1 cellular context compared by ENCODE assay signal in the genomic region with DNA sequence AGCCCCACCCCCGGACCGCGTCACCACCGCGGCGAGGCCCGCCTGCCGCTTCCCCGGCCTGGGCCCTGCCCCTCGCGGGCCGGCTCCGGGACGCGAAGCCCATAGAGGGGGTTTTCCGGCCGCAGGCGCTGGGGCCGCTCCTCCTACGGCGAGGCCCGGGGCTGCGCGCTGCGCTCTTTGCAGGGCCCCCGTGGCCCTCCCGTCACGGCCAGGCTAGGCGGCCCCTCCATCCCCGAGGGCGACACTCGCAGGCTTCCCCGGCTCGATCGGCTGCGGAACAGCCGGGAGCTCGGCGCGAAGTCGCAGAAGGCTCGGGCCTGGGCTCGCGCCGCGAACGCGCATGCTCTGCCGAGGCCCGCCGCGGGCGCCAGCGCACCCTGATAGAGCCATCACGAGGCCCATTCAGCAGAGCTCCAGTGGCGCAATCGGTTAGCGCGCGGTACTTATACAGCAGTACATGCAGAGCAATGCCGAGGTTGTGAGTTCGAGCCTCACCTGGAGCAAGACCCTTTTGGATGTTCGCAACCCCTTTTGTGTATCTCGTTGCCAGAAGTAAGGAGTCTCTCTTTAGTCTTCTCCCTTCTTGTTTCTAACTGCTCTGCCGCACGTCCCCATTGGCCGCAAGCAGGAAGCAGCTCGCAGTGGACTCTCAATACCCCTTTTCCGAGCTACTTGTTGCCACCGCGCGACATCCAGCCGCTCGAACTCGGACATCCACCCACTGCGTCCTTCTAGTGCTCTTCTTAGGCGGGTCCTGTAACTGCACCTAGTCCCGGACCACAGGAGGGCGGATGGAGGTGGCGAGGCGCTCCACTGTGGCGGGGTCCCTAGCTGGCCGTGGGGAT.
TF ChIP-seq lines count a peak whose summit lies in the region.

No MANE protein-coding gene starts in this region.

TF ChIP-seq in HepG2, 621 proteins besides CTCF, POLR2A, EP300 and RAD21 (continued from another document and continues in another):
- TF ChIP-seq, protein P1, sequence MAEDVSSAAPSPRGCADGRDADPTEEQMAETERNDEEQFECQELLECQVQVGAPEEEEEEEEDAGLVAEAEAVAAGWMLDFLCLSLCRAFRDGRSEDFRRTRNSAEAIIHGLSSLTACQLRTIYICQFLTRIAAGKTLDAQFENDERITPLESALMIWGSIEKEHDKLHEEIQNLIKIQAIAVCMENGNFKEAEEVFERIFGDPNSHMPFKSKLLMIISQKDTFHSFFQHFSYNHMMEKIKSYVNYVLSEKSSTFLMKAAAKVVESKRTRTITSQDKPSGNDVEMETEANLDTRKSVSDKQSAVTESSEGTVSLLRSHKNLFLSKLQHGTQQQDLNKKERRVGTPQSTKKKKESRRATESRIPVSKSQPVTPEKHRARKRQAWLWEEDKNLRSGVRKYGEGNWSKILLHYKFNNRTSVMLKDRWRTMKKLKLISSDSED (CRISPR knock-in tag; IDR thresholded peaks at IDR 0.05), result no peak; the same call in 1 of the 2 replicates
- TF ChIP-seq WIZ (CRISPR knock-in tag; IDR thresholded peaks at IDR 0.05) (0 out of 2 replicates have a peak, but pooled peaks have one; percentile 62), SP1 (IDR thresholded peaks at IDR 0.05) (no peak), SP1 (CRISPR knock-in tag; IDR thresholded peaks at IDR 0.05) (peak; percentile 39), ZNF737 (CRISPR knock-in tag; IDR thresholded peaks at IDR 0.05; ENCODE audit: borderline replicate concordance) (no peak; the same call in 1 of the 2 replicates), TP53 (CRISPR knock-in tag; conservative IDR thresholded peaks at IDR 0.05) (peak; percentile 89), ZNF33B (CRISPR knock-in tag; IDR thresholded peaks at IDR 0.05) (peak; percentile 95), GATAD2A (CRISPR knock-in tag; IDR thresholded peaks at IDR 0.05) (peak; percentile 87), ZNF7 (CRISPR knock-in tag; IDR thresholded peaks at IDR 0.05) (peak; percentile 31; the same call in 1 of the 2 replicates), ZNF296 (CRISPR knock-in tag; conservative IDR thresholded peaks at IDR 0.05) (no peak; the same call in 1 of the 2 replicates), CEBPB (IDR thresholded peaks at IDR 0.05; ENCODE audit: borderline replicate concordance, low read depth, low read length) (peak; percentile 99), CHD4 (IDR thresholded peaks at IDR 0.05; ENCODE audit: borderline replicate concordance, low read length) (peak; percentile 95; the same call in 1 of the 2 replicates), ZNF282 (IDR thresholded peaks at IDR 0.05; ENCODE audit: partially characterized antibody) (no peak), ZNF672 (CRISPR knock-in tag; IDR thresholded peaks at IDR 0.05) (peak; percentile 85), NR3C1 (CRISPR knock-in tag; IDR thresholded peaks at IDR 0.05) (no peak), PRMT3 (CRISPR knock-in tag; IDR thresholded peaks at IDR 0.05; ENCODE audit: borderline replicate concordance, low read depth) (peak; percentile 65), MED1 (CRISPR knock-in tag; IDR thresholded peaks at IDR 0.05) (peak; percentile 94), ZNF431 (CRISPR knock-in tag; IDR thresholded peaks at IDR 0.05; ENCODE audit: borderline replicate concordance, low read depth) (peak; percentile 96), HDAC1 (CRISPR knock-in tag; IDR thresholded peaks at IDR 0.05) (peak; percentile 48; the same call in 1 of the 2 replicates), NCOR1 (IDR thresholded peaks at IDR 0.05; ENCODE audit: borderline replicate concordance, low read length) (no peak; the same call in 1 of the 2 replicates), GATAD1 (CRISPR knock-in tag; IDR thresholded peaks at IDR 0.05) (peak; percentile 84), YEATS4 (CRISPR knock-in tag; IDR thresholded peaks at IDR 0.05; ENCODE audit: borderline replicate concordance) (peak; percentile 99), SALL1 (CRISPR knock-in tag; IDR thresholded peaks at IDR 0.05) (peak; percentile 92)
- TF ChIP-seq, protein P2, sequence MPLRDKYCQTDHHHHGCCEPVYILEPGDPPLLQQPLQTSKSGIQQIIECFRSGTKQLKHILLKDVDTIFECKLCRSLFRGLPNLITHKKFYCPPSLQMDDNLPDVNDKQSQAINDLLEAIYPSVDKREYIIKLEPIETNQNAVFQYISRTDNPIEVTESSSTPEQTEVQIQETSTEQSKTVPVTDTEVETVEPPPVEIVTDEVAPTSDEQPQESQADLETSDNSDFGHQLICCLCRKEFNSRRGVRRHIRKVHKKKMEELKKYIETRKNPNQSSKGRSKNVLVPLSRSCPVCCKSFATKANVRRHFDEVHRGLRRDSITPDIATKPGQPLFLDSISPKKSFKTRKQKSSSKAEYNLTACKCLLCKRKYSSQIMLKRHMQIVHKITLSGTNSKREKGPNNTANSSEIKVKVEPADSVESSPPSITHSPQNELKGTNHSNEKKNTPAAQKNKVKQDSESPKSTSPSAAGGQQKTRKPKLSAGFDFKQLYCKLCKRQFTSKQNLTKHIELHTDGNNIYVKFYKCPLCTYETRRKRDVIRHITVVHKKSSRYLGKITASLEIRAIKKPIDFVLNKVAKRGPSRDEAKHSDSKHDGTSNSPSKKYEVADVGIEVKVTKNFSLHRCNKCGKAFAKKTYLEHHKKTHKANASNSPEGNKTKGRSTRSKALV (CRISPR knock-in tag; IDR thresholded peaks at IDR 0.05), result peak; percentile 90
- TF ChIP-seq, protein P3, sequence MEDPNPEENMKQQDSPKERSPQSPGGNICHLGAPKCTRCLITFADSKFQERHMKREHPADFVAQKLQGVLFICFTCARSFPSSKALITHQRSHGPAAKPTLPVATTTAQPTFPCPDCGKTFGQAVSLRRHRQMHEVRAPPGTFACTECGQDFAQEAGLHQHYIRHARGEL (CRISPR knock-in tag; IDR thresholded peaks at IDR 0.05), result no peak
- TF ChIP-seq, protein P4, sequence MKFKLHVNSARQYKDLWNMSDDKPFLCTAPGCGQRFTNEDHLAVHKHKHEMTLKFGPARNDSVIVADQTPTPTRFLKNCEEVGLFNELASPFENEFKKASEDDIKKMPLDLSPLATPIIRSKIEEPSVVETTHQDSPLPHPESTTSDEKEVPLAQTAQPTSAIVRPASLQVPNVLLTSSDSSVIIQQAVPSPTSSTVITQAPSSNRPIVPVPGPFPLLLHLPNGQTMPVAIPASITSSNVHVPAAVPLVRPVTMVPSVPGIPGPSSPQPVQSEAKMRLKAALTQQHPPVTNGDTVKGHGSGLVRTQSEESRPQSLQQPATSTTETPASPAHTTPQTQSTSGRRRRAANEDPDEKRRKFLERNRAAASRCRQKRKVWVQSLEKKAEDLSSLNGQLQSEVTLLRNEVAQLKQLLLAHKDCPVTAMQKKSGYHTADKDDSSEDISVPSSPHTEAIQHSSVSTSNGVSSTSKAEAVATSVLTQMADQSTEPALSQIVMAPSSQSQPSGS (CRISPR knock-in tag; IDR thresholded peaks at IDR 0.05), result peak; percentile 91
- TF ChIP-seq, protein P5, sequence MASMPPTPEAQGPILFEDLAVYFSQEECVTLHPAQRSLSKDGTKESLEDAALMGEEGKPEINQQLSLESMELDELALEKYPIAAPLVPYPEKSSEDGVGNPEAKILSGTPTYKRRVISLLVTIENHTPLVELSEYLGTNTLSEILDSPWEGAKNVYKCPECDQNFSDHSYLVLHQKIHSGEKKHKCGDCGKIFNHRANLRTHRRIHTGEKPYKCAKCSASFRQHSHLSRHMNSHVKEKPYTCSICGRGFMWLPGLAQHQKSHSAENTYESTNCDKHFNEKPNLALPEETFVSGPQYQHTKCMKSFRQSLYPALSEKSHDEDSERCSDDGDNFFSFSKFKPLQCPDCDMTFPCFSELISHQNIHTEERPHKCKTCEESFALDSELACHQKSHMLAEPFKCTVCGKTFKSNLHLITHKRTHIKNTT (CRISPR knock-in tag; IDR thresholded peaks at IDR 0.05), result no peak; the same call in 1 of the 2 replicates
- TF ChIP-seq, protein P6, sequence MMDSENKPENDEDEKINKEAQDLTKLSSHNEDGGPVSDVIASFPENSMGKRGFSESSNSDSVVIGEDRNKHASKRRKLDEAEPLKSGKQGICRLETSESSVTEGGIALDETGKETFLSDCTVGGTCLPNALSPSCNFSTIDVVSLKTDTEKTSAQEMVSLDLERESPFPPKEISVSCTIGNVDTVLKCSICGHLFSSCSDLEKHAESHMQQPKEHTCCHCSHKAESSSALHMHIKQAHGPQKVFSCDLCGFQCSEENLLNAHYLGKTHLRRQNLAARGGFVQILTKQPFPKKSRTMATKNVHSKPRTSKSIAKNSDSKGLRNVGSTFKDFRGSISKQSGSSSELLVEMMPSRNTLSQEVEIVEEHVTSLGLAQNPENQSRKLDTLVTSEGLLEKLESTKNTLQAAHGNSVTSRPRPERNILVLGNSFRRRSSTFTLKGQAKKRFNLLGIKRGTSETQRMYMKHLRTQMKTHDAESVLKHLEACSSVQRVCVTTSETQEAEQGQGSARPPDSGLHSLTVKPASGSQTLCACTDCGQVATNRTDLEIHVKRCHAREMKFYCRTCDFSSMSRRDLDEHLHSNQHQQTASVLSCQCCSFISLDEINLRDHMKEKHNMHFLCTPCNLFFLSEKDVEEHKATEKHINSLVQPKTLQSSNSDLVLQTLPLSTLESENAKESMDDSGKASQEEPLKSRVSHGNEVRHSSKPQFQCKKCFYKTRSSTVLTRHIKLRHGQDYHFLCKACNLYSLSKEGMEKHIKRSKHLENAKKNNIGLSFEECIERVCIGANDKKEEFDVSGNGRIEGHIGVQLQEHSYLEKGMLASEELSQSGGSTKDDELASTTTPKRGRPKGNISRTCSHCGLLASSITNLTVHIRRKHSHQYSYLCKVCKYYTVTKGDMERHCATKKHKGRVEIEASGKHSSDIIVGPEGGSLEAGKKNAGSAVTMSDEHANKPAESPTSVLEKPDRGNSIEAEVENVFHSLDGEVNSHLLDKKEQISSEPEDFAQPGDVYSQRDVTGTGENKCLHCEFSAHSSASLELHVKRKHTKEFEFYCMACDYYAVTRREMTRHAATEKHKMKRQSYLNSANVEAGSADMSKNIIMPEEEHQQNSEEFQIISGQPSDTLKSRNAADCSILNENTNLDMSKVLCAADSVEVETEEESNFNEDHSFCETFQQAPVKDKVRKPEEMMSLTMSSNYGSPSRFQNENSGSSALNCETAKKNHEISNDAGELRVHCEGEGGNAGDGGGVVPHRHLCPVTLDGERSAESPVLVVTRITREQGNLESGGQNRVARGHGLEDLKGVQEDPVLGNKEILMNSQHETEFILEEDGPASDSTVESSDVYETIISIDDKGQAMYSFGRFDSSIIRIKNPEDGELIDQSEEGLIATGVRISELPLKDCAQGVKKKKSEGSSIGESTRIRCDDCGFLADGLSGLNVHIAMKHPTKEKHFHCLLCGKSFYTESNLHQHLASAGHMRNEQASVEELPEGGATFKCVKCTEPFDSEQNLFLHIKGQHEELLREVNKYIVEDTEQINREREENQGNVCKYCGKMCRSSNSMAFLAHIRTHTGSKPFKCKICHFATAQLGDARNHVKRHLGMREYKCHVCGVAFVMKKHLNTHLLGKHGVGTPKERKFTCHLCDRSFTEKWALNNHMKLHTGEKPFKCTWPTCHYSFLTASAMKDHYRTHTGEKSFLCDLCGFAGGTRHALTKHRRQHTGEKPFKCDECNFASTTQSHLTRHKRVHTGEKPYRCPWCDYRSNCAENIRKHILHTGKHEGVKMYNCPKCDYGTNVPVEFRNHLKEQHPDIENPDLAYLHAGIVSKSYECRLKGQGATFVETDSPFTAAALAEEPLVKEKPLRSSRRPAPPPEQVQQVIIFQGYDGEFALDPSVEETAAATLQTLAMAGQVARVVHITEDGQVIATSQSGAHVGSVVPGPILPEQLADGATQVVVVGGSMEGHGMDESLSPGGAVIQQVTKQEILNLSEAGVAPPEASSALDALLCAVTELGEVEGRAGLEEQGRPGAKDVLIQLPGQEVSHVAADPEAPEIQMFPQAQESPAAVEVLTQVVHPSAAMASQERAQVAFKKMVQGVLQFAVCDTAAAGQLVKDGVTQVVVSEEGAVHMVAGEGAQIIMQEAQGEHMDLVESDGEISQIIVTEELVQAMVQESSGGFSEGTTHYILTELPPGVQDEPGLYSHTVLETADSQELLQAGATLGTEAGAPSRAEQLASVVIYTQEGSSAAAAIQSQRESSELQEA (CRISPR knock-in tag; IDR thresholded peaks at IDR 0.05; ENCODE audit: not compliant biosample characterization), result peak; percentile 90
- TF ChIP-seq, protein P7, sequence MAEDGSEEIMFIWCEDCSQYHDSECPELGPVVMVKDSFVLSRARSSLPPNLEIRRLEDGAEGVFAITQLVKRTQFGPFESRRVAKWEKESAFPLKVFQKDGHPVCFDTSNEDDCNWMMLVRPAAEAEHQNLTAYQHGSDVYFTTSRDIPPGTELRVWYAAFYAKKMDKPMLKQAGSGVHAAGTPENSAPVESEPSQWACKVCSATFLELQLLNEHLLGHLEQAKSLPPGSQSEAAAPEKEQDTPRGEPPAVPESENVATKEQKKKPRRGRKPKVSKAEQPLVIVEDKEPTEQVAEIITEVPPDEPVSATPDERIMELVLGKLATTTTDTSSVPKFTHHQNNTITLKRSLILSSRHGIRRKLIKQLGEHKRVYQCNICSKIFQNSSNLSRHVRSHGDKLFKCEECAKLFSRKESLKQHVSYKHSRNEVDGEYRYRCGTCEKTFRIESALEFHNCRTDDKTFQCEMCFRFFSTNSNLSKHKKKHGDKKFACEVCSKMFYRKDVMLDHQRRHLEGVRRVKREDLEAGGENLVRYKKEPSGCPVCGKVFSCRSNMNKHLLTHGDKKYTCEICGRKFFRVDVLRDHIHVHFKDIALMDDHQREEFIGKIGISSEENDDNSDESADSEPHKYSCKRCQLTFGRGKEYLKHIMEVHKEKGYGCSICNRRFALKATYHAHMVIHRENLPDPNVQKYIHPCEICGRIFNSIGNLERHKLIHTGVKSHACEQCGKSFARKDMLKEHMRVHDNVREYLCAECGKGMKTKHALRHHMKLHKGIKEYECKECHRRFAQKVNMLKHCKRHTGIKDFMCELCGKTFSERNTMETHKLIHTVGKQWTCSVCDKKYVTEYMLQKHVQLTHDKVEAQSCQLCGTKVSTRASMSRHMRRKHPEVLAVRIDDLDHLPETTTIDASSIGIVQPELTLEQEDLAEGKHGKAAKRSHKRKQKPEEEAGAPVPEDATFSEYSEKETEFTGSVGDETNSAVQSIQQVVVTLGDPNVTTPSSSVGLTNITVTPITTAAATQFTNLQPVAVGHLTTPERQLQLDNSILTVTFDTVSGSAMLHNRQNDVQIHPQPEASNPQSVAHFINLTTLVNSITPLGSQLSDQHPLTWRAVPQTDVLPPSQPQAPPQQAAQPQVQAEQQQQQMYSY (CRISPR knock-in tag; IDR thresholded peaks at IDR 0.05), result peak; percentile 81; the same call in 1 of the 2 replicates
- TF ChIP-seq, protein P8, sequence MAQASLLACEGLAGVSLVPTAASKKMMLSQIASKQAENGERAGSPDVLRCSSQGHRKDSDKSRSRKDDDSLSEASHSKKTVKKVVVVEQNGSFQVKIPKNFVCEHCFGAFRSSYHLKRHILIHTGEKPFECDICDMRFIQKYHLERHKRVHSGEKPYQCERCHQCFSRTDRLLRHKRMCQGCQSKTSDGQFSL (CRISPR knock-in tag; IDR thresholded peaks at IDR 0.05), result no peak; the same call in none of the 2 replicates
- TF ChIP-seq, protein P9, sequence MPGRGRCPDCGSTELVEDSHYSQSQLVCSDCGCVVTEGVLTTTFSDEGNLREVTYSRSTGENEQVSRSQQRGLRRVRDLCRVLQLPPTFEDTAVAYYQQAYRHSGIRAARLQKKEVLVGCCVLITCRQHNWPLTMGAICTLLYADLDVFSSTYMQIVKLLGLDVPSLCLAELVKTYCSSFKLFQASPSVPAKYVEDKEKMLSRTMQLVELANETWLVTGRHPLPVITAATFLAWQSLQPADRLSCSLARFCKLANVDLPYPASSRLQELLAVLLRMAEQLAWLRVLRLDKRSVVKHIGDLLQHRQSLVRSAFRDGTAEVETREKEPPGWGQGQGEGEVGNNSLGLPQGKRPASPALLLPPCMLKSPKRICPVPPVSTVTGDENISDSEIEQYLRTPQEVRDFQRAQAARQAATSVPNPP (CRISPR knock-in tag; IDR thresholded peaks at IDR 0.05), result peak; percentile 98
